In the genomic region with DNA sequence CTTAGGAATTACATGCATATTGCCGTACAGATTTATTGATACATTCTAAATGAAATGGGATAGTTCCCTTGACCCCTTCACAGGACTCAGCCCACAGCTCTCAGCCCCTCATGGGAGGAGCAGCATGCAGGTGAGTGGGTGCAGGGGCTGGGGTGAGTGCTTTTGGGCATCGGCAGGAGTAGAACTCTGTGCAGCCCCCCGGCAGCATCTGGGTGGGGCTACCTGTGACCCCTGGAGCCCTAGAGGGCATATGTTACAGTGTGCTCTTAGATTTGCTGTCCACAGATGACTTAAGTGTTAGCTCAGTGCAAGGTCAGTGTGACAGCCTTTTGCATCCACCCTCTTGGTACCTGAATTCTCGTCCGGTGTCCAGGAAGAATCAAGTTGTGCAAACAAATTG, we compare ENCODE assay signal across 16 cellular contexts.
A peak's percentile ranks its signal among the peaks of the same experiment; 100 is the strongest.
DNase-seq lines count a peak whose midpoint lies in the region; ATAC-seq and TF ChIP-seq lines count a peak whose summit lies in the region.
"Had no signal": no experiment of that assay in that cellular context is flagged by ENCODE, and none has a peak within 500 bp of the region (broad histone marks: within the 10 kb centered on the region; RNA-seq: fewer than 3 reads in every experiment).

No MANE protein-coding gene starts in this region.

- DNase-seq in activated CD4-positive, alpha-beta T cell treated with anti-CD3 and anti-CD28 coated beads, Interleukin-2, amount 10 ng/mL, durations not matched to agents 7 days and 5 days = no peak
- DNase-seq in activated CD4-positive, alpha-beta T cell treated with anti-CD3 and anti-CD28 coated beads, Interleukin-2, amount 50 U/mL, for 4 hours = no peak
- DNase-seq in activated naive CD8-positive, alpha-beta T cell treated with anti-CD3 and anti-CD28 coated beads, Interleukin-2, amount 10 ng/mL, durations not matched to agents 7 days and 5 days = no peak
- no peak for DNase-seq in natural killer cell
- DNase-seq in Caco-2 = no peak
- DNase-seq: ACHN, activated B cell treated with CpG ODN at 0.5 μM for 24 hours, mesendoderm, NCI-H2171 treated with DMSO at 0.1 percent for 48 hours, NCI-H774, SHP77 treated with DMSO at 0.1 percent for 48 hours had no signal

- H3K9me3 ChIP-seq in Caco-2 = no peaks in the 10 kb centered on the region
- H3K9me3 ChIP-seq: breast epithelium had no signal

- no peak overlapping the region for H3K4me3 ChIP-seq in Caco-2 (ENCODE audit: low read depth, low read length)
- H3K4me3 ChIP-seq: breast epithelium had no signal

- peak overlapping the region; percentile 65 for H3K27ac Mint-ChIP-seq in activated CD4-positive, alpha-beta T cell treated with anti-CD3 and anti-CD28 coated beads, Interleukin-2, amount 10 ng/mL, durations not matched to agents 7 days and 5 days
- H3K27ac Mint-ChIP-seq in activated naive CD8-positive, alpha-beta T cell treated with anti-CD3 and anti-CD28 coated beads, Interleukin-2, amount 10 ng/mL, durations not matched to agents 7 days and 5 days = peak overlapping the region; percentile 57
- H3K27ac Mint-ChIP-seq in natural killer cell (peak overlapping the region; percentile 64 to 75), Caco-2 (ENCODE audit: unreplicated experiment) (no peak overlapping the region)
- H3K27ac Mint-ChIP-seq: activated B cell treated with CpG ODN at 0.5 μM for 24 hours, IgD-negative memory B cell had no signal

- peak overlapping the region; percentile 60 for H3K27ac ChIP-seq in C4-2B

- POLR2A ChIA-PET in activated CD4-positive, alpha-beta T cell treated with anti-CD3 and anti-CD28 coated beads, Interleukin-2, amount 10 ng/mL, durations not matched to agents 7 days and 5 days (lab: Charles Lee) = no interaction called here
- POLR2A ChIA-PET in activated naive CD8-positive, alpha-beta T cell treated with anti-CD3 and anti-CD28 coated beads, Interleukin-2, amount 10 ng/mL, durations not matched to agents 7 days and 5 days (lab: Charles Lee) = no interaction called here
- POLR2A ChIA-PET in Caco-2 (lab: Charles Lee) = no interaction called here

- H3K27me3 ChIP-seq in Caco-2 (replicated peaks; ENCODE audit: control insufficient read depth, insufficient read depth, low read length) = no peaks in the 10 kb centered on the region
- H3K27me3 ChIP-seq: breast epithelium had no signal

- CTCF ChIA-PET in activated CD4-positive, alpha-beta T cell treated with anti-CD3 and anti-CD28 coated beads, Interleukin-2, amount 10 ng/mL, durations not matched to agents 7 days and 5 days (lab: Charles Lee) = interaction anchor here (0.7 to 1.1 kb wide), 2 partner anchors 8 to 108 kb away, joined by 3 to 4 read pairs; no protein-coding TSS in a partner anchor
- CTCF ChIA-PET in Caco-2 (lab: Charles Lee) = no interaction called here

- H3K9me3 Mint-ChIP-seq in activated CD4-positive, alpha-beta T cell treated with anti-CD3 and anti-CD28 coated beads, Interleukin-2, amount 10 ng/mL, durations not matched to agents 7 days and 5 days = no peaks in the 10 kb centered on the region
- no peaks in the 10 kb centered on the region for H3K9me3 Mint-ChIP-seq in activated naive CD8-positive, alpha-beta T cell treated with anti-CD3 and anti-CD28 coated beads, Interleukin-2, amount 10 ng/mL, durations not matched to agents 7 days and 5 days
- no peaks in the 10 kb centered on the region for H3K9me3 Mint-ChIP-seq in natural killer cell
- H3K9me3 Mint-ChIP-seq in Caco-2 (ENCODE audit: unreplicated experiment) = no peaks in the 10 kb centered on the region

- BruUV-seq in Caco-2 (replicated peaks; lab: Mats Ljungman, UMichigan) = no TSS peak

- H3K4me1 Mint-ChIP-seq in activated CD4-positive, alpha-beta T cell treated with anti-CD3 and anti-CD28 coated beads, Interleukin-2, amount 10 ng/mL, durations not matched to agents 7 days and 5 days = peaks cover 60% of the 10 kb centered on the region
- H3K4me1 Mint-ChIP-seq in activated naive CD8-positive, alpha-beta T cell treated with anti-CD3 and anti-CD28 coated beads, Interleukin-2, amount 10 ng/mL, durations not matched to agents 7 days and 5 days = peaks cover 30% of the 10 kb centered on the region
- H3K4me1 Mint-ChIP-seq in natural killer cell (peaks cover 42 to 44% of the 10 kb centered on the region in 2 donors), Caco-2 (ENCODE audit: low read depth, unreplicated experiment) (peaks cover 22% of the 10 kb centered on the region)

- intact Hi-C loops in natural killer cell (cut with micrococcal nuclease) (no loop called here), Caco-2 (cut with micrococcal nuclease; ENCODE audit: unreplicated experiment) (loop anchor here (2.0 kb wide), 1 partner anchor 28 kb away; no protein-coding TSS in a partner anchor)

- no peaks in the 10 kb centered on the region for H3K27me3 Mint-ChIP-seq in activated CD4-positive, alpha-beta T cell treated with anti-CD3 and anti-CD28 coated beads, Interleukin-2, amount 10 ng/mL, durations not matched to agents 7 days and 5 days
- no peaks in the 10 kb centered on the region for H3K27me3 Mint-ChIP-seq in activated naive CD8-positive, alpha-beta T cell treated with anti-CD3 and anti-CD28 coated beads, Interleukin-2, amount 10 ng/mL, durations not matched to agents 7 days and 5 days
- no peaks in the 10 kb centered on the region for H3K27me3 Mint-ChIP-seq in natural killer cell (ENCODE audit: low read depth in 2 of 2)
- no peaks in the 10 kb centered on the region for H3K27me3 Mint-ChIP-seq in Caco-2 (ENCODE audit: insufficient read depth, unreplicated experiment)
- H3K27me3 Mint-ChIP-seq: activated B cell treated with CpG ODN at 0.5 μM for 24 hours, IgD-negative memory B cell had no signal

- H3K4me1 ChIP-seq in Caco-2 = peaks cover 16% of the 10 kb centered on the region
- H3K4me1 ChIP-seq: breast epithelium had no signal

- TF ChIP-seq CTCF in C4-2B (conservative IDR thresholded peaks at IDR 0.05) (no peak), natural killer cell (IDR thresholded peaks at IDR 0.05) (no peak), Caco-2 (IDR thresholded peaks at IDR 0.05; ENCODE audit: insufficient read depth in 1 of 2, low read depth in 1 of 2, low read length in 1 of 2, severe bottlenecking in 1 of 2, unreplicated experiment in 1 of 2) (no peak)

- peak; percentile 12 for ATAC-seq in activated naive CD8-positive, alpha-beta T cell treated with anti-CD3 and anti-CD28 coated beads, Interleukin-2, amount 10 ng/mL, durations not matched to agents 7 days and 5 days (ENCODE audit: low read depth)
- peak in 1 of 3 donors; percentile 25 for ATAC-seq in natural killer cell
- ATAC-seq in GM21723 (IDR thresholded peaks at IDR 0.05; ENCODE audit: unreplicated experiment) = no peak
- ATAC-seq in HG03521 (IDR thresholded peaks at IDR 0.05; ENCODE audit: unreplicated experiment) = no peak

- H3K36me3 Mint-ChIP-seq in activated CD4-positive, alpha-beta T cell treated with anti-CD3 and anti-CD28 coated beads, Interleukin-2, amount 10 ng/mL, durations not matched to agents 7 days and 5 days (ENCODE audit: low read depth) = peaks cover 21% of the 10 kb centered on the region
- H3K36me3 Mint-ChIP-seq in activated naive CD8-positive, alpha-beta T cell treated with anti-CD3 and anti-CD28 coated beads, Interleukin-2, amount 10 ng/mL, durations not matched to agents 7 days and 5 days = peaks cover 19% of the 10 kb centered on the region
- peaks cover 8% of the 10 kb centered on the region for H3K36me3 Mint-ChIP-seq in natural killer cell
- H3K36me3 Mint-ChIP-seq in Caco-2 (ENCODE audit: insufficient read depth, unreplicated experiment) = peaks cover 6% of the 10 kb centered on the region

- H3K36me3 ChIP-seq in Caco-2 (ENCODE audit: control insufficient read depth, insufficient read depth, low read length) = no peaks in the 10 kb centered on the region
- H3K36me3 ChIP-seq: breast epithelium had no signal

- H3K4me3 Mint-ChIP-seq in activated CD4-positive, alpha-beta T cell treated with anti-CD3 and anti-CD28 coated beads, Interleukin-2, amount 10 ng/mL, durations not matched to agents 7 days and 5 days = peak overlapping the region; percentile 1
- H3K4me3 Mint-ChIP-seq in activated naive CD8-positive, alpha-beta T cell treated with anti-CD3 and anti-CD28 coated beads, Interleukin-2, amount 10 ng/mL, durations not matched to agents 7 days and 5 days = peak overlapping the region; percentile 57
- peak overlapping the region; percentile 75 for H3K4me3 Mint-ChIP-seq in natural killer cell
- no peak overlapping the region for H3K4me3 Mint-ChIP-seq in Caco-2 (ENCODE audit: unreplicated experiment)
- H3K4me3 Mint-ChIP-seq: activated B cell treated with CpG ODN at 0.5 μM for 24 hours, IgD-negative memory B cell had no signal
